Comparison of ENCODE assay signal across 8 cellular contexts in genomic region chr7:150404785-150405583, GRCh38. TPM values are rescaled to one million over a fixed set of nuclear protein-coding genes. Genes with fewer than 3 reads are reported as not detected.
DNase-seq lines count a peak whose midpoint lies in the region; ATAC-seq, FAIRE-seq and TF ChIP-seq lines count a peak whose summit lies in the region.

No MANE protein-coding gene starts in this region.

- no peaks in the 10 kb centered on the region for H3K36me3 ChIP-seq in keratinocyte (ENCODE audit: control insufficient read depth in 2 of 2, extremely low read depth in 1 of 2, insufficient read depth in 2 of 2, low read length in 2 of 2)

- no peaks in the 10 kb centered on the region for H3K27me3 ChIP-seq in keratinocyte (ENCODE audit: control insufficient read depth, extremely low read depth, insufficient read depth, low read length)

- H3K9me1 ChIP-seq in keratinocyte (ENCODE audit: control insufficient read depth, extremely low read depth, insufficient read depth, low read length): no peaks in the 10 kb centered on the region

- peak overlapping the region; percentile 49 to 75 (median 68) for H3K4me3 ChIP-seq in keratinocyte (ENCODE audit: control insufficient read depth in 2 of 3, extremely low read depth in 1 of 3, insufficient read depth in 2 of 3, low read depth in 1 of 3, low read length in 3 of 3)

- peak overlapping the region; percentile 77 for H3K27ac ChIP-seq in caudate nucleus (ENCODE audit: low read depth, low read length)
- peak overlapping the region; percentile 20 for H3K27ac ChIP-seq in keratinocyte (ENCODE audit: control insufficient read depth, insufficient read depth, low read length)

- no peaks in the 10 kb centered on the region for H4K20me1 ChIP-seq in keratinocyte (ENCODE audit: control insufficient read depth, extremely low read depth, insufficient read depth, low read length)

- H3K9me3 ChIP-seq in keratinocyte (ENCODE audit: control insufficient read depth, low read depth, low read length): no peaks in the 10 kb centered on the region

- peak overlapping the region; percentile 74 for H3K9ac ChIP-seq in keratinocyte (ENCODE audit: control insufficient read depth, extremely low read depth, insufficient read depth, low read length)

- peak overlapping the region; percentile 93 for H3K4me2 ChIP-seq in keratinocyte (ENCODE audit: control insufficient read depth, extremely low read depth, insufficient read depth, low read depth, low read length)

- H3K79me2 ChIP-seq in keratinocyte (ENCODE audit: control insufficient read depth, insufficient read depth, low read length): no peaks in the 10 kb centered on the region

- DNase-seq in 8988T (peak; percentile 95), NCI-H2107 treated with DMSO at 0.1 percent for 48 hours (lab: John Stamatoyannopoulos, UW; ENCODE audit: unreplicated experiment) (peak; percentile 31), caudate nucleus (lab: John Stamatoyannopoulos, UW) (peak in 58 of 61 donors; percentile 49 to 90 (median 81)), keratinocyte (ENCODE audit: low read depth, low spot score) (no peak)
- DNase-seq in activated CD4-positive, CD25-positive, alpha-beta regulatory T cell (lab: John Stamatoyannopoulos, UW): peak; percentile 51 to 72 (median 54)
- DNase-seq in stimulated activated CD4-positive, alpha-beta T cell treated with anti-CD3 and anti-CD28 coated beads, Interleukin-12 subunit alpha, Interleukin-12 subunit beta, amount 100 ng/mL, for 24 hours (ENCODE audit: low read depth in 2 of 2): peak; percentile 60 to 65

- dilution Hi-C loops in keratinocyte (cut with MboI; ENCODE audit: extremely low pct_ligation_motif_present, low sequenced_read_pairs): no loop called here

- peak overlapping the region; percentile 87 for H2AFZ ChIP-seq in keratinocyte (ENCODE audit: control insufficient read depth, low read length)

- TF ChIP-seq CTCF in keratinocyte (optimal IDR thresholded peaks at IDR 0.05 in 1 of 3, IDR thresholded peaks at IDR 0.05 in 1 of 3, conservative IDR thresholded peaks at IDR 0.05 in 1 of 3; ENCODE audit: extremely low read depth in 1 of 3, insufficient read depth in 2 of 3, low read length in 3 of 3): peak in 2 of 3 experiments; percentile 32 to 55

- ATAC-seq in GM18498 (IDR thresholded peaks at IDR 0.05; ENCODE audit: unreplicated experiment) (peak; percentile 57), HG02943 (IDR thresholded peaks at IDR 0.05; ENCODE audit: low read depth, unreplicated experiment) (peak; percentile 28)

- H3K4me1 ChIP-seq in keratinocyte (ENCODE audit: control insufficient read depth, extremely low read depth, insufficient read depth, low read length): peaks cover 17% of the 10 kb centered on the region

- no peak for FAIRE-seq in keratinocyte (lab: Jason Lieb, UNC)

RNA-seq across cellular contexts. Expression of gene ZNF775, which starts 25.9 kb away (rescaled TPM):
- 1.0 to 1.9 TPM (median 1.1 TPM) in 3 replicates for polyA plus RNA-seq in keratinocyte
- polyA plus RNA-seq in keratinocyte (2011; ENCODE audit: low read depth): 0.15 TPM
- 0.44 and 1.6 TPM in 2 replicates for polyA plus RNA-seq in keratinocyte (2011; cell fraction: cytosol; rRNA removed)
- polyA plus RNA-seq in keratinocyte (2011; cell fraction: nucleus; rRNA removed): 0.74 and 1.7 TPM in 2 replicates
- 0.78 and 2.6 TPM in 2 replicates for polyA plus RNA-seq in keratinocyte (2012; ENCODE audit: low replicate concordance)
- polyA minus RNA-seq in keratinocyte: 0.16 to 0.33 TPM (median 0.26 TPM) in 3 replicates
- 2.9 TPM for polyA minus RNA-seq in keratinocyte (2011; cell fraction: cytosol; rRNA and poly(A)+ RNA removed)
- polyA minus RNA-seq in keratinocyte (2011; cell fraction: nucleus; rRNA and poly(A)+ RNA removed): 1.4 and 2.1 TPM in 2 replicates

RNA-seq across cellular contexts. Expression of gene REPIN1, which starts 36.4 kb away (rescaled TPM):
- 9.3 to 13.9 TPM (median 9.5 TPM) in 3 replicates for polyA plus RNA-seq in keratinocyte
- polyA plus RNA-seq in keratinocyte (2011; ENCODE audit: low read depth): 3.7 TPM
- 8.3 and 14.5 TPM in 2 replicates for polyA plus RNA-seq in keratinocyte (2011; cell fraction: cytosol; rRNA removed)
- polyA plus RNA-seq in keratinocyte (2011; cell fraction: nucleus; rRNA removed): 23.9 and 32.1 TPM in 2 replicates
- polyA plus RNA-seq in keratinocyte (2012; ENCODE audit: low replicate concordance): 13.4 and 22.4 TPM in 2 replicates
- 6.0 to 10.4 TPM (median 7.8 TPM) in 3 replicates for polyA minus RNA-seq in keratinocyte
- polyA minus RNA-seq in keratinocyte (2011; cell fraction: cytosol; rRNA and poly(A)+ RNA removed): 18.8 TPM
- polyA minus RNA-seq in keratinocyte (2011; cell fraction: nucleus; rRNA and poly(A)+ RNA removed): 8.8 and 12.4 TPM in 2 replicates

RNA-seq across cellular contexts. Expression of gene GIMAP8, which starts 45.4 kb away (rescaled TPM):
- polyA plus RNA-seq in keratinocyte: 0.06 to 0.26 TPM (median 0.14 TPM) in 3 replicates
- not detected for polyA plus RNA-seq in keratinocyte (2011; ENCODE audit: low read depth)
- polyA plus RNA-seq in keratinocyte (2011; cell fraction: cytosol; rRNA removed): 0.04 TPM in 2 replicates
- polyA plus RNA-seq in keratinocyte (2011; cell fraction: nucleus; rRNA removed): 0.11 and 0.13 TPM in 2 replicates
- polyA plus RNA-seq in keratinocyte (2012; ENCODE audit: low replicate concordance): 0.03 and 0.16 TPM in 2 replicates
- polyA minus RNA-seq in keratinocyte: 0.10 TPM in 1 of 3 replicates, not detected in the others
- polyA minus RNA-seq in keratinocyte (2011; cell fraction: cytosol; rRNA and poly(A)+ RNA removed): not detected
- polyA minus RNA-seq in keratinocyte (2011; cell fraction: nucleus; rRNA and poly(A)+ RNA removed): not detected in 2 replicates
